ENCODE assay signal across 23 cellular contexts in genomic region chr4:41749650-41750049, GRCh38. TPM values are rescaled to one million over a fixed set of nuclear protein-coding genes. Genes with fewer than 3 reads are reported as not detected.
"Had no signal": no experiment of that assay in that cellular context is flagged by ENCODE, and none has a peak within 500 bp of the region (broad histone marks: within the 10 kb centered on the region; RNA-seq: fewer than 3 reads in every experiment).

No MANE protein-coding gene starts in this region.

- H3K4me3 ChIP-seq: cardiac muscle cell, hepatocyte, lung, ovary, psoas muscle, skin epidermis, stomach had no signal

- H3K9me3 ChIP-seq: psoas muscle had no signal

- H3K36me3 ChIP-seq: cardiac muscle cell, ovary, stomach had no signal

- H3K36me3 Mint-ChIP-seq: activated naive CD8-positive, alpha-beta T cell treated with anti-CD3 and anti-CD28 coated beads for 36 hours had no signal

- H2AFZ ChIP-seq: hepatocyte had no signal

- H3K27ac ChIP-seq: cardiac muscle cell, hepatocyte, ovary, psoas muscle, skin epidermis, stomach had no signal

- H3K9me3 Mint-ChIP-seq: dendritic cell treated with granulocyte-macrophage colony-stimulating factor and Interleukin-4, amounts not matched to agents 40 ng/mL and 50 ng/mL, for 4 days; effector memory CD8-positive, alpha-beta T cell; type B pancreatic cell had no signal

- H3K4me1 ChIP-seq: psoas muscle had no signal

- H3K27ac Mint-ChIP-seq: activated CD4-positive, alpha-beta T cell treated with anti-CD3 and anti-CD28 coated beads, Interleukin-2, amount 10 ng/mL, durations not matched to agents 24 days and 14 days; activated naive CD8-positive, alpha-beta T cell treated with anti-CD3 and anti-CD28 coated beads for 36 hours; dendritic cell treated with granulocyte-macrophage colony-stimulating factor and Interleukin-4, amounts not matched to agents 40 ng/mL and 50 ng/mL, for 4 days; effector memory CD8-positive, alpha-beta T cell; type B pancreatic cell had no signal

- H3K4me1 Mint-ChIP-seq: activated CD4-positive, alpha-beta T cell treated with anti-CD3 and anti-CD28 coated beads, Interleukin-2, amount 10 ng/mL, durations not matched to agents 24 days and 14 days had no signal

- H3K79me2 ChIP-seq: hepatocyte had no signal

- H3K4me2 ChIP-seq: hepatocyte had no signal

- ATAC-seq: effector memory CD8-positive, alpha-beta T cell; left colon; psoas muscle; right cardiac atrium had no signal

- H3K4me3 Mint-ChIP-seq: activated CD4-positive, alpha-beta T cell treated with anti-CD3 and anti-CD28 coated beads, Interleukin-2, amount 10 ng/mL, durations not matched to agents 24 days and 14 days; activated naive CD8-positive, alpha-beta T cell treated with anti-CD3 and anti-CD28 coated beads for 36 hours; dendritic cell treated with granulocyte-macrophage colony-stimulating factor and Interleukin-4, amounts not matched to agents 40 ng/mL and 50 ng/mL, for 4 days; effector memory CD8-positive, alpha-beta T cell; T-helper 1 cell treated with Interleukin-12 subunit alpha and Interleukin-12 subunit beta and Interleukin-4 antibody, amounts not matched to agents 30 μg/mL and 1 μg/mL, for 36 hours; type B pancreatic cell had no signal

- DNase-seq: activated CD4-positive, alpha-beta T cell treated with anti-CD3 and anti-CD28 coated beads, Interleukin-2, amount 10 ng/mL, durations not matched to agents 24 days and 14 days; activated CD8-positive, alpha-beta memory T cell treated with anti-CD3 and anti-CD28 coated beads, Interleukin-2, amount 50 U/mL, for 4 hours; activated gamma-delta T cell; activated naive CD8-positive, alpha-beta T cell treated with anti-CD3 and anti-CD28 coated beads for 36 hours; amniotic stem cell; effector memory CD8-positive, alpha-beta T cell; foreskin fibroblast; left colon; midbrain; ovary; psoas muscle; right cardiac atrium; stomach had no signal

- H3K27me3 ChIP-seq: ovary had no signal

RNA-seq across cellular contexts. Expression of gene PHOX2B, which starts 1.1 kb away (rescaled TPM):
- total RNA-seq: activated CD4-positive, alpha-beta T cell treated with anti-CD3 and anti-CD28 coated beads, Interleukin-2, amount 10 ng/mL, durations not matched to agents 24 days and 14 days; activated naive CD8-positive, alpha-beta T cell treated with anti-CD3 and anti-CD28 coated beads for 36 hours; cardiac muscle cell; chondrocyte; glomerular endothelial cell; hepatocyte; lung; ovary; psoas muscle; temporal lobe had no signal
- polyA plus RNA-seq: cardiac muscle cell, hepatocyte, lung, ovary had no signal
